ENCODE assay signal across 16 cellular contexts in genomic region chr6:159525445-159526031, GRCh38.
"Had no signal": no experiment of that assay in that cellular context is flagged by ENCODE, and none has a peak within 500 bp of the region (broad histone marks: within the 10 kb centered on the region; RNA-seq: fewer than 3 reads in every experiment).

No MANE protein-coding gene starts in this region.

- H3K36me3 ChIP-seq: ascending aorta, tibial artery had no signal

- H3K9me3 ChIP-seq: ascending aorta, mucosa of descending colon, tibial artery had no signal

- ATAC-seq: foreskin keratinocyte; left lobe of liver; mucosa of descending colon; naive thymus-derived CD8-positive, alpha-beta T cell; T-helper 17 cell had no signal

- DNase-seq: activated CD4-positive, alpha-beta memory T cell treated with anti-CD3 and anti-CD28 coated beads, Interleukin-2, amount 10 ng/mL, durations not matched to agents 7 days and 5 days; activated CD4-positive, alpha-beta T cell treated with anti-CD3 and anti-CD28 coated beads for 4 hours; activated naive CD4-positive, alpha-beta T cell treated with anti-CD3 and anti-CD28 coated beads, Interleukin-2, amount 10 ng/mL, durations not matched to agents 7 days and 5 days; activated T-cell treated with anti-CD3 and anti-CD28 coated beads, Interleukin-2, amount 50 U/mL, for 24 hours; effector memory CD4-positive, alpha-beta T cell; foreskin keratinocyte; mucosa of descending colon; naive thymus-derived CD8-positive, alpha-beta T cell; nucleus accumbens; posterior cingulate gyrus; stimulated activated CD4-positive, alpha-beta T cell treated with anti-CD3 and anti-CD28 coated beads, Interleukin-2, amount 100 ng/mL, for 48 hours; stimulated activated naive CD4-positive, alpha-beta T cell; T-helper 17 cell; tibial artery had no signal

- H3K27ac ChIP-seq: ascending aorta, foreskin keratinocyte, tibial artery had no signal

- H3K4me1 ChIP-seq: ascending aorta, foreskin keratinocyte, tibial artery had no signal

- H3K27me3 ChIP-seq: ascending aorta, foreskin keratinocyte had no signal

- H3K4me3 ChIP-seq: ascending aorta, mucosa of descending colon, tibial artery had no signal
